Comparison of ENCODE assay signal across 8 cellular contexts in genomic region chr3:11195721-11196332, GRCh38. TPM values are rescaled to one million over a fixed set of nuclear protein-coding genes. Genes with fewer than 3 reads are reported as not detected.
DNase-seq lines count a peak whose midpoint lies in the region; ATAC-seq and TF ChIP-seq lines count a peak whose summit lies in the region.

No MANE protein-coding gene starts in this region.

- H3K4me3 Mint-ChIP-seq in activated T-helper 17 cell treated with anti-CD3 and anti-CD28 coated beads, Interleukin-2, amount 50 U/mL, for 72 hours: peak overlapping the region; percentile 10
- H3K4me3 Mint-ChIP-seq in glutamatergic neuron (ENCODE audit: unreplicated experiment) (no peak overlapping the region), type B pancreatic cell (no peak overlapping the region)

- intact Hi-C loops in heart left ventricle (cut with DNase I) (no loop called here), Right ventricle myocardium inferior (cut with DNase I) (no loop called here)

- H3K27me3 ChIP-seq in heart left ventricle: no peaks in the 10 kb centered on the region

- H3K4me1 Mint-ChIP-seq in activated T-helper 17 cell treated with anti-CD3 and anti-CD28 coated beads, Interleukin-2, amount 50 U/mL, for 72 hours: peaks cover 7% of the 10 kb centered on the region
- H3K4me1 Mint-ChIP-seq in glutamatergic neuron (ENCODE audit: low read depth, unreplicated experiment): peaks cover 15% of the 10 kb centered on the region
- H3K4me1 Mint-ChIP-seq in type B pancreatic cell (ENCODE audit: unreplicated experiment): peaks cover 9% of the 10 kb centered on the region

- DNase-seq in heart left ventricle (no peak), Right ventricle myocardium inferior (ENCODE audit: missing footprints) (no peak), glutamatergic neuron (no peak), type B pancreatic cell (ENCODE audit: extremely low spot score, unreplicated experiment) (no peak), HPDE6-E6E7 (ENCODE audit: extremely low spot score) (no peak)

- H3K27me3 Mint-ChIP-seq in activated T-helper 17 cell treated with anti-CD3 and anti-CD28 coated beads, Interleukin-2, amount 50 U/mL, for 72 hours: peaks cover 27% of the 10 kb centered on the region
- H3K27me3 Mint-ChIP-seq in glutamatergic neuron (ENCODE audit: unreplicated experiment) (peaks cover 5% of the 10 kb centered on the region), type B pancreatic cell (peaks cover 30% of the 10 kb centered on the region)

- TF ChIP-seq CTCF in heart left ventricle (IDR thresholded peaks at IDR 0.05): no peak
- no peak for TF ChIP-seq CTCF in glutamatergic neuron (IDR thresholded peaks at IDR 0.05; ENCODE audit: partially characterized antibody, unreplicated experiment)
- TF ChIP-seq CTCF in type B pancreatic cell (conservative IDR thresholded peaks at IDR 0.05): no peak

- peak overlapping the region in 2 of 12 donors; percentile 34 to 40 for H3K27ac ChIP-seq in heart left ventricle

- 36 to 49% (median 44%) methylated on average over 9 to 10 of the region's 10 CpGs for WGBS in heart left ventricle, 4 donors

- no peaks in the 10 kb centered on the region for H3K36me3 Mint-ChIP-seq in activated T-helper 17 cell treated with anti-CD3 and anti-CD28 coated beads, Interleukin-2, amount 50 U/mL, for 72 hours (ENCODE audit: low read depth)
- H3K36me3 Mint-ChIP-seq in glutamatergic neuron (ENCODE audit: unreplicated experiment) (no peaks in the 10 kb centered on the region), type B pancreatic cell (no peaks in the 10 kb centered on the region)

- ATAC-seq in heart left ventricle (peak in 3 of 4 donors; percentile 9 to 34 (median 22)), Right ventricle myocardium inferior (no peak), GM18520 (IDR thresholded peaks at IDR 0.05; ENCODE audit: unreplicated experiment) (no peak), GM21390 (IDR thresholded peaks at IDR 0.05; ENCODE audit: unreplicated experiment) (no peak)
- peak; percentile 44 for ATAC-seq in activated T-helper 17 cell treated with anti-CD3 and anti-CD28 coated beads, Interleukin-2, amount 50 U/mL, for 72 hours (replicated peaks)

- TF ChIP-seq POLR2A in heart left ventricle (IDR thresholded peaks at IDR 0.05): no peak

- no peaks in the 10 kb centered on the region for H3K9me3 Mint-ChIP-seq in activated T-helper 17 cell treated with anti-CD3 and anti-CD28 coated beads, Interleukin-2, amount 50 U/mL, for 72 hours
- H3K9me3 Mint-ChIP-seq in glutamatergic neuron (ENCODE audit: unreplicated experiment) (peaks cover 4% of the 10 kb centered on the region), type B pancreatic cell (peaks cover 4% of the 10 kb centered on the region)

- H3K4me3 ChIP-seq in heart left ventricle: no peak overlapping the region

- H3K36me3 ChIP-seq in heart left ventricle: no peaks in the 10 kb centered on the region

- H3K9me3 ChIP-seq in heart left ventricle: peaks cover 0 to 9% (median 0%) of the 10 kb centered on the region in 12 donors

- H3K27ac Mint-ChIP-seq in activated T-helper 17 cell treated with anti-CD3 and anti-CD28 coated beads, Interleukin-2, amount 50 U/mL, for 72 hours: peak overlapping the region; percentile 37
- peak overlapping the region; percentile 2 for H3K27ac Mint-ChIP-seq in glutamatergic neuron (ENCODE audit: unreplicated experiment)
- peak overlapping the region; percentile 15 for H3K27ac Mint-ChIP-seq in type B pancreatic cell

- peaks cover 0 to 23% (median 7%) of the 10 kb centered on the region in 12 donors for H3K4me1 ChIP-seq in heart left ventricle

RNA-seq across cellular contexts. Expression of gene HRH1, which starts 41.5 kb away (rescaled TPM):
- 1 to 10 TPM in 6 of 9 donors, under 1 TPM in 3; 0.40 to 4.3 (median 1.4) TPM for total RNA-seq in heart left ventricle
- polyA plus RNA-seq in heart left ventricle: 1 to 10 TPM in 1 of 2 donors, under 1 TPM in 1; 0.61 to 1.3 TPM
- 1.8 TPM for total RNA-seq in Right ventricle myocardium inferior
- total RNA-seq in activated T-helper 17 cell treated with anti-CD3 and anti-CD28 coated beads, Interleukin-2, amount 50 U/mL, for 72 hours: 1 to 10 TPM; 1.1 to 4.7 TPM
- not detected for total RNA-seq in glutamatergic neuron (ENCODE audit: unreplicated experiment)
- total RNA-seq in type B pancreatic cell (ENCODE audit: low replicate concordance): 4.7 and 7.7 TPM in 2 replicates

Comparison
In these comparisons a context has a peak if more than half of its experiments do, and no peak if none do; other contexts are left out.
1. ATAC-seq: peak in heart left ventricle (3 of 4) and activated T-helper 17 cell treated with anti-CD3 and anti-CD28 coated beads, Interleukin-2, amount 50 U/mL, for 72 hours (single experiment); none in Right ventricle myocardium inferior (single experiment), GM18520 (single experiment) and GM21390 (single experiment).
2. Peak in every context shown above with its lines, with median percentiles within 50 percentile points of each other: H3K27ac Mint-ChIP-seq.